Comparison of ENCODE assay signal across 8 cellular contexts in the genomic region with DNA sequence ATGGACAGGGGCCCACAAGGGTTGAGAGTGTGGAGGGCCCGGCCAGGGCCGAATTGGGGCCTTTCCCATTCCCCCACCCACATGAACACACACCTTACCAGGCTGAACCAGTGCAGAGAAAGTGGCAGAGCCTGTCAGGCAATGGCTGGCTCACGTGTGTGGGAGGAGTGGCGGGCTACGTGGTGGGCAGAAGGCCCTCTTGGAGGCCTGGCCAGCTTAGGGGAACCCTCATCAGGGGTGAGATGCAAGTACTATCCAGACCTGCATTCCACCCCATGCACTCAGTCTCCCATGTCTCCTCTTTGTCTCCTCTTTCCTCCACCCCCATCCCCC. TPM values are rescaled to one million over a fixed set of nuclear protein-coding genes. Genes with fewer than 3 reads are reported as not detected.
DNase-seq lines count a peak whose midpoint lies in the region; ATAC-seq and TF ChIP-seq lines count a peak whose summit lies in the region.

No MANE protein-coding gene starts in this region.

- H3K27me3 ChIP-seq in thoracic aorta (replicated peaks; ENCODE audit: insufficient read depth) = no peaks in the 10 kb centered on the region

- peaks cover 3 to 5% of the 10 kb centered on the region in 2 donors for H3K4me1 ChIP-seq in thoracic aorta (ENCODE audit: control insufficient read depth in 1 of 2, low read depth in 2 of 2)

- BruUV-seq in MCF 10A (replicated peaks; lab: Mats Ljungman, UMichigan) = no TSS peak

- ATAC-seq in HG03460 (IDR thresholded peaks at IDR 0.05; ENCODE audit: unreplicated experiment) = peak; percentile 24
- ATAC-seq in thoracic aorta (ENCODE audit: insufficient number of reproducible peaks, low FRiP score, low read depth) = no peak

- peak overlapping the region; percentile 80 for H3K27ac Mint-ChIP-seq in MCF 10A (ENCODE audit: low read depth, unreplicated experiment)

- peak overlapping the region; percentile 85 to 92 for H3K27ac ChIP-seq in thoracic aorta

- peak overlapping the region; percentile 88 for H3K4me3 Mint-ChIP-seq in MCF 10A (ENCODE audit: unreplicated experiment)

- POLR2A ChIA-PET in MCF 10A (lab: Yijun Ruan, JAX) = interaction anchor here (1.2 kb wide), 1 partner anchor 9 kb away, joined by 3 read pairs; no protein-coding TSS in a partner anchor

- no peaks in the 10 kb centered on the region for H3K9me3 ChIP-seq in thoracic aorta

- peaks cover 6% of the 10 kb centered on the region for H3K9me3 Mint-ChIP-seq in MCF 10A (ENCODE audit: unreplicated experiment)

- peaks cover 17% of the 10 kb centered on the region for H3K36me3 Mint-ChIP-seq in MCF 10A (ENCODE audit: insufficient read depth, unreplicated experiment)

- peaks cover 8% of the 10 kb centered on the region for H3K36me3 ChIP-seq in thoracic aorta

- CTCF ChIA-PET in MCF 10A (lab: Yijun Ruan, JAX) = interaction anchor here (0.6 kb wide), 1 partner anchor 126 kb away, joined by 3 read pairs; no protein-coding TSS in a partner anchor

- DNase-seq in MCF 10A (ENCODE audit: unreplicated experiment) = no peak
- DNase-seq in left kidney (ENCODE audit: low read depth, low spot score) = peak; percentile 32
- DNase-seq in thoracic aorta (ENCODE audit: low spot score) = no peak
- DNase-seq in NCI-H774 (lab: John Stamatoyannopoulos, UW) = no peak
- DNase-seq in NK-92 treated with Interleukin-12 subunit alpha and Interleukin-12 subunit beta, amount 100 ng/mL, for 24 hours (lab: John Stamatoyannopoulos, UW) = no peak
- no peak for DNase-seq in ecto neural progenitor cell (ENCODE audit: low spot score)

- TF ChIP-seq CTCF in MCF 10A (IDR thresholded peaks at IDR 0.05; ENCODE audit: unreplicated experiment) = no peak
- no peak for TF ChIP-seq CTCF in thoracic aorta (IDR thresholded peaks at IDR 0.05)

- peaks cover 7% of the 10 kb centered on the region for H3K4me1 Mint-ChIP-seq in MCF 10A (ENCODE audit: insufficient read depth, unreplicated experiment)

- intact Hi-C loops in MCF 10A (cut with micrococcal nuclease) = loop anchor here (5.0 kb wide), 1 partner anchor 101 kb away; a partner anchor contains a TSS

- H3K27me3 Mint-ChIP-seq in MCF 10A (ENCODE audit: insufficient read depth, unreplicated experiment) = peaks cover 41% of the 10 kb centered on the region

- peak overlapping the region; percentile 75 for H3K4me3 ChIP-seq in GM08714 (ENCODE audit: low read length)
- peak overlapping the region; percentile 81 for H3K4me3 ChIP-seq in thoracic aorta

RNA-seq across cellular contexts. Expression of a gene that starts 1.0 kb away (rescaled TPM):
- total RNA-seq in MCF 10A (2022) = 63.7 and 64.4 TPM in 2 replicates
- total RNA-seq in thoracic aorta = 100 to 1,000 TPM; 334 to 386 TPM

RNA-seq across cellular contexts. Expression of a gene that starts 21.5 kb away (rescaled TPM):
- 15.1 and 18.9 TPM in 2 replicates for total RNA-seq in MCF 10A (2022)
- total RNA-seq in thoracic aorta = 100 to 1,000 TPM in 1 of 2 donors, 10 to 100 TPM in 1; 87.3 to 103 TPM

RNA-seq across cellular contexts. Expression of a gene that starts 42.5 kb away (rescaled TPM):
- total RNA-seq in MCF 10A (2022) (5.7 and 8.1 TPM in 2 replicates), thoracic aorta (100 to 1,000 TPM; 108 to 134 TPM)

Comparison
In these comparisons a context has a peak if more than half of its experiments do, and no peak if none do; other contexts are left out.
1. RNA of a gene that starts 42.5 kb away (total RNA-seq): 108 to 134 TPM in thoracic aorta; 5.7 to 8.1 TPM in MCF 10A; every median in the first group is over 10 times any median in the second.